Comparison of ENCODE assay signal across 1 cellular context in the genomic region with DNA sequence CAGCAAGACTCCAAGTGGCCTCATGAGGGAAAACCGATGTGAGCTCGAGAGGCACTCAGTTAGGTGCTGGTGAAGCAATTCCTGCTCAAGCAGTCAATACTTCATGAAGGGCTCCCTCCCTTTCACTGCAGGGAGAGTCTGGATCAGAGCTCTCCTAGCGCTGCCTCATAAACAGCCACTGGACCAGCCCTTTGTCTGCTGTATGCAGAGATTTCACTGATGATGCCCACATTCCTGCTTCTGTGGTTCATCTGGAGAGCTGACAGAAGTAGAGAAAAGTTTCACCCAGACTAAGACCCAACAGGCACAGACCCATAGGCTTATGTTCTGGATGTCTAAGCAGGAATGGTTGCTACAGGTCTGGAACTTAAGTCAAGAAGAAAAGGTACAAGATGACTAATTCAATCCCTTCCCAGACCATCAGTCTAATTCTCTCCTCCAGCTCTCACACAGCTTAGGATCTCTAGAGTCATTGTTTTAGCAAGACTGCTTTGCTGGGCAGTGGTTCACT.
TF ChIP-seq lines count a peak whose summit lies in the region.

No MANE protein-coding gene starts in this region.

TF ChIP-seq in IMR-90, 13 proteins besides CTCF, POLR2A, EP300 and RAD21:
- TF ChIP-seq RFX5 (IDR thresholded peaks at IDR 0.05; ENCODE audit: low read depth, low read length) (no peak), BHLHE40 (IDR thresholded peaks at IDR 0.05; ENCODE audit: low read depth, low read length) (no peak), CHD1 (IDR thresholded peaks at IDR 0.05; ENCODE audit: low read depth, low read length) (no peak), MXI1 (IDR thresholded peaks at IDR 0.05; ENCODE audit: borderline replicate concordance, low read depth, low read length) (no peak), SMC3 (IDR thresholded peaks at IDR 0.05; ENCODE audit: low read depth, low read length) (no peak), NFE2L2 (IDR thresholded peaks at IDR 0.05; ENCODE audit: low read depth, low read length) (no peak), CEBPB (IDR thresholded peaks at IDR 0.05; ENCODE audit: low read depth, low read length) (no peak), RCOR1 (IDR thresholded peaks at IDR 0.05; ENCODE audit: insufficient replicate concordance, low read length) (no peak), MAZ (IDR thresholded peaks at IDR 0.05; ENCODE audit: borderline replicate concordance, low read depth, low read length) (no peak), FOS (IDR thresholded peaks at IDR 0.05; ENCODE audit: low read depth, low read length) (no peak), MAFK (IDR thresholded peaks at IDR 0.05; ENCODE audit: low read depth, low read length) (no peak)
- TF ChIP-seq, protein P1, sequence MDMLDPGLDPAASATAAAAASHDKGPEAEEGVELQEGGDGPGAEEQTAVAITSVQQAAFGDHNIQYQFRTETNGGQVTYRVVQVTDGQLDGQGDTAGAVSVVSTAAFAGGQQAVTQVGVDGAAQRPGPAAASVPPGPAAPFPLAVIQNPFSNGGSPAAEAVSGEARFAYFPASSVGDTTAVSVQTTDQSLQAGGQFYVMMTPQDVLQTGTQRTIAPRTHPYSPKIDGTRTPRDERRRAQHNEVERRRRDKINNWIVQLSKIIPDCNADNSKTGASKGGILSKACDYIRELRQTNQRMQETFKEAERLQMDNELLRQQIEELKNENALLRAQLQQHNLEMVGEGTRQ (IDR thresholded peaks at IDR 0.05; ENCODE audit: low read depth, low read length): no peak
- TF ChIP-seq, protein P2, sequence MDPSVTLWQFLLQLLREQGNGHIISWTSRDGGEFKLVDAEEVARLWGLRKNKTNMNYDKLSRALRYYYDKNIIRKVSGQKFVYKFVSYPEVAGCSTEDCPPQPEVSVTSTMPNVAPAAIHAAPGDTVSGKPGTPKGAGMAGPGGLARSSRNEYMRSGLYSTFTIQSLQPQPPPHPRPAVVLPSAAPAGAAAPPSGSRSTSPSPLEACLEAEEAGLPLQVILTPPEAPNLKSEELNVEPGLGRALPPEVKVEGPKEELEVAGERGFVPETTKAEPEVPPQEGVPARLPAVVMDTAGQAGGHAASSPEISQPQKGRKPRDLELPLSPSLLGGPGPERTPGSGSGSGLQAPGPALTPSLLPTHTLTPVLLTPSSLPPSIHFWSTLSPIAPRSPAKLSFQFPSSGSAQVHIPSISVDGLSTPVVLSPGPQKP (IDR thresholded peaks at IDR 0.05; ENCODE audit: borderline replicate concordance, low read depth, low read length): no peak
